12 cellular contexts compared by ENCODE assay signal in genomic region chr16:2963074-2963610, GRCh38. TPM values are rescaled to one million over a fixed set of nuclear protein-coding genes. Genes with fewer than 3 reads are reported as not detected.
DNase-seq lines count a peak whose midpoint lies in the region; ATAC-seq, FAIRE-seq and TF ChIP-seq lines count a peak whose summit lies in the region.
"Had no signal": no experiment of that assay in that cellular context is flagged by ENCODE, and none has a peak within 500 bp of the region (broad histone marks: within the 10 kb centered on the region; RNA-seq: fewer than 3 reads in every experiment).

No MANE protein-coding gene starts in this region.

- peaks cover 0 to 11% of the 10 kb centered on the region in 2 donors for H3K4me1 ChIP-seq in kidney (ENCODE audit: control insufficient read depth in 1 of 2, insufficient read depth in 1 of 2, low read depth in 1 of 2, low read length in 2 of 2)

- no peak overlapping the region for H2AFZ ChIP-seq in SU-DHL-6 (ENCODE audit: low read depth, low read length, severe bottlenecking)

- peak overlapping the region; percentile 90 for H3K4me3 Mint-ChIP-seq in type B pancreatic cell

- ATAC-seq in GM21825 (IDR thresholded peaks at IDR 0.05; ENCODE audit: unreplicated experiment), result no peak

- FAIRE-seq in kidney (lab: Jason Lieb, UNC), result no peak
- FAIRE-seq: endothelial cell of umbilical vein had no signal

- peak overlapping the region; percentile 77 for H3K4me2 ChIP-seq in SU-DHL-6 (ENCODE audit: low read depth, low read length, poor library complexity, severe bottlenecking)

- peaks cover 5% of the 10 kb centered on the region for H3K4me1 Mint-ChIP-seq in type B pancreatic cell (ENCODE audit: unreplicated experiment)

- DNase-seq in stimulated activated CD4-positive, alpha-beta T cell treated with anti-CD3 and anti-CD28 coated beads, Interleukin-12 subunit alpha, Interleukin-12 subunit beta, amount 100 ng/mL, for 4 hours, result peak; percentile 31
- no peak for DNase-seq in stimulated activated CD4-positive, alpha-beta T cell treated with anti-CD3 and anti-CD28 coated beads, Interleukin-4, amount 100 ng/mL, for 24 hours
- peak; percentile 64 for DNase-seq in kidney
- DNase-seq in type B pancreatic cell (ENCODE audit: extremely low spot score, unreplicated experiment), result no peak
- DNase-seq in GM19238 (ENCODE audit: insufficient read length, low spot score), result no peak
- no peak for DNase-seq in C1 segment of cervical spinal cord (lab: John Stamatoyannopoulos, UW)
- DNase-seq: NCI-H1436 treated with DMSO at 0.1 percent for 48 hours had no signal

- no peaks in the 10 kb centered on the region for H3K9me2 ChIP-seq in SU-DHL-6 (replicated peaks; ENCODE audit: insufficient read depth, low read length)

- H3K27ac ChIP-seq in SU-DHL-6 (ENCODE audit: low read depth, low read length) (peak overlapping the region; percentile 94), kidney (ENCODE audit: low read depth in 2 of 2, low read length in 2 of 2) (no peak overlapping the region)

- peaks cover 19% of the 10 kb centered on the region for H3K27me3 Mint-ChIP-seq in type B pancreatic cell

- H3K36me3 ChIP-seq in SU-DHL-6 (ENCODE audit: low read length) (no peaks in the 10 kb centered on the region), kidney (ENCODE audit: control insufficient read depth in 1 of 2, insufficient read depth in 2 of 2, low read length in 2 of 2) (no peaks in the 10 kb centered on the region)

- H3K4me3 ChIP-seq in SU-DHL-6 (ENCODE audit: insufficient read depth, low read length, poor library complexity, severe bottlenecking) (peak overlapping the region; percentile 67), kidney (ENCODE audit: low read length in 2 of 2) (no peak overlapping the region)

- peaks cover 42% of the 10 kb centered on the region for H3F3A ChIP-seq in SU-DHL-6 (ENCODE audit: insufficient read depth)

- H3K27me3 ChIP-seq in SU-DHL-6 (ENCODE audit: low read length), result no peaks in the 10 kb centered on the region

- intact Hi-C loops in kidney (cut with DNase I), result no loop called here

- no peak for TF ChIP-seq CTCF in SU-DHL-6 (IDR thresholded peaks at IDR 0.05; ENCODE audit: insufficient read depth, low read length, poor library complexity, severe bottlenecking)
- TF ChIP-seq CTCF in kidney (IDR thresholded peaks at IDR 0.05; ENCODE audit: borderline replicate concordance, extremely low read depth, insufficient read depth), result no peak
- TF ChIP-seq CTCF in type B pancreatic cell (conservative IDR thresholded peaks at IDR 0.05), result no peak

- no peaks in the 10 kb centered on the region for H3K36me3 Mint-ChIP-seq in type B pancreatic cell

- H3K9me3 ChIP-seq in SU-DHL-6 (ENCODE audit: insufficient read depth, low read length), result no peaks in the 10 kb centered on the region
- H3K9me3 ChIP-seq in kidney (ENCODE audit: control insufficient read depth in 1 of 2, low read length in 2 of 2), result no peaks in the 10 kb centered on the region

- H3K9ac ChIP-seq in SU-DHL-6 (ENCODE audit: low read length) (peak overlapping the region; percentile 72), kidney (ENCODE audit: low read length in 2 of 2) (no peak overlapping the region)

- no peak overlapping the region for H3K27ac Mint-ChIP-seq in type B pancreatic cell

- no peaks in the 10 kb centered on the region for H4K20me1 ChIP-seq in SU-DHL-6 (ENCODE audit: low read depth, low read length)

- H3K9me3 Mint-ChIP-seq in type B pancreatic cell, result no peaks in the 10 kb centered on the region

- no peaks in the 10 kb centered on the region for H3K79me2 ChIP-seq in SU-DHL-6 (ENCODE audit: insufficient read depth, low read length)

RNA-seq across cellular contexts. Expression of gene KREMEN2, which starts 0.9 kb away (rescaled TPM):
- total RNA-seq in kidney (not detected), type B pancreatic cell (ENCODE audit: low replicate concordance) (4.5 and 7.7 TPM in 2 replicates)
- not detected for polyA plus RNA-seq in kidney (ENCODE audit: insufficient read depth, low read depth, low replicate concordance)
- total RNA-seq: endothelial cell of umbilical vein, osteoblast had no signal
- polyA plus RNA-seq: endothelial cell of umbilical vein, urinary bladder had no signal

RNA-seq across cellular contexts. Expression of gene PAQR4, which starts 6.0 kb away (rescaled TPM):
- total RNA-seq in kidney (5.9 TPM), type B pancreatic cell (ENCODE audit: low replicate concordance) (18.1 and 23.8 TPM in 2 replicates)
- polyA plus RNA-seq in kidney (ENCODE audit: insufficient read depth, low read depth, low replicate concordance), result 3.5 TPM

RNA-seq across cellular contexts. Expression of gene PKMYT1, which starts 17.1 kb away (rescaled TPM):
- 2.2 TPM for total RNA-seq in kidney
- 0.97 TPM for polyA plus RNA-seq in kidney (ENCODE audit: insufficient read depth, low read depth, low replicate concordance)
- 25.1 and 42.3 TPM in 2 replicates for total RNA-seq in type B pancreatic cell (ENCODE audit: low replicate concordance)

RNA-seq across cellular contexts. Expression of gene CLDN9, which starts 49.6 kb away (rescaled TPM):
- total RNA-seq in kidney, result 0.60 TPM
- not detected for polyA plus RNA-seq in kidney (ENCODE audit: insufficient read depth, low read depth, low replicate concordance)
- 0.99 and 3.4 TPM in 2 replicates for total RNA-seq in type B pancreatic cell (ENCODE audit: low replicate concordance)
- total RNA-seq: endothelial cell of umbilical vein, osteoblast, urinary bladder had no signal

RNA-seq across cellular contexts. Expression of gene FLYWCH1, which starts 51.4 kb away (rescaled TPM):
- total RNA-seq in kidney (36.8 TPM), type B pancreatic cell (ENCODE audit: low replicate concordance) (17.8 and 28.6 TPM in 2 replicates)
- 24.5 TPM for polyA plus RNA-seq in kidney (ENCODE audit: insufficient read depth, low read depth, low replicate concordance)

Comparison
In these comparisons a context has a peak if more than half of its experiments do, and no peak if none do; other contexts are left out.
1. DNase-seq: peak in stimulated activated CD4-positive, alpha-beta T cell treated with anti-CD3 and anti-CD28 coated beads, Interleukin-12 subunit alpha, Interleukin-12 subunit beta, amount 100 ng/mL, for 4 hours (single experiment) and kidney (single experiment); none in stimulated activated CD4-positive, alpha-beta T cell treated with anti-CD3 and anti-CD28 coated beads, Interleukin-4, amount 100 ng/mL, for 24 hours (single experiment), type B pancreatic cell (single experiment), GM19238 (single experiment) and C1 segment of cervical spinal cord (0 of 14).